In the genomic region with DNA sequence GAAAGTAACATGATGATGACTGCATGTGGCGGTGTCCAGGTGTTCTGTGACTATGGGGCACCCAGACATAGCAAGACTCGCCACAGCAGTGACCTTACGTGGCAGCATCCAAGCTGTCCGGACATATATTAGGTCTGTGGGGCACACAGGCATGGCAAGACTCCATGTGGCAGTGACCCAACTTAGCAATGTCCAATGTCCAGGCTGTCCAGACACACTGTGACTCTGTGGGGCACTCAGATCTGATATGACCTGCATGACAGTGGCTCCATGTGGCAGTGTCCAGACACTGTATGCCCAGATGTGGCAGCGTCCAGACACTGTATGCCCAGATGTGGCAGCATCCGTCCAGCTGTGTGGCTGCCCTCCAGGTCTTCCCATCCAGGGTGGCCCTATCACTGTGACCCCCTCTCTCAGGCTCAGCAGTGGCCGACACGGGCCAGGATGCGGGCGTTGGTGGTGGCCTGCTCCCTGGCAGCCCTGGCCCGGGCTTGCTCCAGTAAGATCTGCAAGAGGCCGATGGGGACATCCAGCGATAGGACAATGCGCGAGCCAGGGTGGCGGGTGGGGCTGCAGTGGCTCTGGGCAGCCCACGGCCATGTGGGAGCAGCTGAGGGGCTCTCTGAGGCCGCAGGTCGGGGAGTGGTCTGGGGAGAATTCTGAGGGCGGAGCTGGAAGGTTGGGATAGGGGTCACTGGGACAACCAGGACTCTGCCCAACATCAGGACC, we compare ENCODE assay signal across 20 cellular contexts. TPM values are rescaled to one million over a fixed set of nuclear protein-coding genes. Genes with fewer than 3 reads are reported as not detected.
DNase-seq lines count a peak whose midpoint lies in the region; ATAC-seq lines count a peak whose summit lies in the region.
"Had no signal": no experiment of that assay in that cellular context is flagged by ENCODE, and none has a peak within 500 bp of the region (broad histone marks: within the 10 kb centered on the region; RNA-seq: fewer than 3 reads in every experiment).

No MANE protein-coding gene starts in this region.

- peaks cover 24% of the 10 kb centered on the region for H3K4me1 Mint-ChIP-seq in activated T-helper 17 cell treated with anti-CD3 and anti-CD28 coated beads, Interleukin-2, amount 50 U/mL, for 72 hours
- peaks cover 41 to 46% of the 10 kb centered on the region in 2 donors for H3K4me1 Mint-ChIP-seq in natural killer cell treated with Interleukin-12 subunit alpha and Interleukin-12 subunit beta and Interleukin-15 and Interleukin-18, amount 100 ng/mL, for 72 hours (ENCODE audit: low read depth in 2 of 2)

- H3K36me3 ChIP-seq in H7 (replicated peaks; ENCODE audit: control insufficient read depth, insufficient read depth, low read length) = no peaks in the 10 kb centered on the region; the same call in 1 of the 2 replicates

- no peaks in the 10 kb centered on the region for H3K27me3 Mint-ChIP-seq in activated T-helper 17 cell treated with anti-CD3 and anti-CD28 coated beads, Interleukin-2, amount 50 U/mL, for 72 hours
- no peaks in the 10 kb centered on the region for H3K27me3 Mint-ChIP-seq in natural killer cell treated with Interleukin-12 subunit alpha and Interleukin-12 subunit beta and Interleukin-15 and Interleukin-18, amount 100 ng/mL, for 72 hours
- H3K27me3 Mint-ChIP-seq: activated CD4-positive, alpha-beta memory T cell treated with anti-CD3 and anti-CD28 coated beads, Interleukin-2, amount 10 ng/mL, durations not matched to agents 7 days and 5 days had no signal

- 88% methylated on average over 20 of the region's 20 CpGs for WGBS in right cardiac atrium

- peak overlapping the region; percentile 61 for H3K27ac Mint-ChIP-seq in activated T-helper 17 cell treated with anti-CD3 and anti-CD28 coated beads, Interleukin-2, amount 50 U/mL, for 72 hours
- H3K27ac Mint-ChIP-seq in natural killer cell treated with Interleukin-12 subunit alpha and Interleukin-12 subunit beta and Interleukin-15 and Interleukin-18, amount 100 ng/mL, for 72 hours = peak overlapping the region; percentile 90 to 93
- H3K27ac Mint-ChIP-seq: activated CD4-positive, alpha-beta memory T cell treated with anti-CD3 and anti-CD28 coated beads, Interleukin-2, amount 10 ng/mL, durations not matched to agents 7 days and 5 days; activated T-cell treated with anti-CD3 and anti-CD28 coated beads, Interleukin-2, amount 50 U/mL, for 72 hours had no signal

- no peaks in the 10 kb centered on the region for H3K9me3 Mint-ChIP-seq in activated T-helper 17 cell treated with anti-CD3 and anti-CD28 coated beads, Interleukin-2, amount 50 U/mL, for 72 hours
- no peaks in the 10 kb centered on the region for H3K9me3 Mint-ChIP-seq in natural killer cell treated with Interleukin-12 subunit alpha and Interleukin-12 subunit beta and Interleukin-15 and Interleukin-18, amount 100 ng/mL, for 72 hours
- H3K9me3 Mint-ChIP-seq: activated CD4-positive, alpha-beta memory T cell treated with anti-CD3 and anti-CD28 coated beads, Interleukin-2, amount 10 ng/mL, durations not matched to agents 7 days and 5 days; activated naive CD8-positive, alpha-beta T cell treated with anti-CD3 and anti-CD28 coated beads, Interleukin-2, amount 50 U/mL, for 24 hours; activated T-cell treated with anti-CD3 and anti-CD28 coated beads, Interleukin-2, amount 50 U/mL, for 72 hours had no signal

- H3K4me3 ChIP-seq in H7 (ENCODE audit: insufficient read depth, low read depth, low read length) = no peak overlapping the region
- H3K4me3 ChIP-seq in right cardiac atrium (ENCODE audit: low read length) = no peak overlapping the region
- H3K4me3 ChIP-seq: mucosa of descending colon, testis had no signal

- no peak for ATAC-seq in activated T-helper 17 cell treated with anti-CD3 and anti-CD28 coated beads, Interleukin-2, amount 50 U/mL, for 72 hours (replicated peaks)
- ATAC-seq in natural killer cell treated with Interleukin-12 subunit alpha and Interleukin-12 subunit beta and Interleukin-15 and Interleukin-18, amount 100 ng/mL, for 72 hours = no peak
- ATAC-seq in HG03139 (IDR thresholded peaks at IDR 0.05; ENCODE audit: unreplicated experiment) (no peak), right cardiac atrium (no peak)
- ATAC-seq: activated naive CD8-positive, alpha-beta T cell treated with anti-CD3 and anti-CD28 coated beads, Interleukin-2, amount 50 U/mL, for 24 hours; activated T-cell treated with anti-CD3 and anti-CD28 coated beads, Interleukin-2, amount 50 U/mL, for 72 hours; mucosa of descending colon; Panc1 had no signal

- H3K4me1 ChIP-seq in right cardiac atrium (ENCODE audit: control insufficient read depth, insufficient read depth, low read length) = peaks cover 2% of the 10 kb centered on the region

- H3K36me3 Mint-ChIP-seq in activated T-helper 17 cell treated with anti-CD3 and anti-CD28 coated beads, Interleukin-2, amount 50 U/mL, for 72 hours (ENCODE audit: low read depth) = peaks cover 5% of the 10 kb centered on the region
- H3K36me3 Mint-ChIP-seq in natural killer cell treated with Interleukin-12 subunit alpha and Interleukin-12 subunit beta and Interleukin-15 and Interleukin-18, amount 100 ng/mL, for 72 hours = no peaks in the 10 kb centered on the region

- H3K9me3 ChIP-seq in right cardiac atrium (ENCODE audit: control insufficient read depth, low read length) = no peaks in the 10 kb centered on the region
- H3K9me3 ChIP-seq: mucosa of descending colon, testis had no signal

- no peak overlapping the region for H3K27ac ChIP-seq in right cardiac atrium (ENCODE audit: low read length)
- H3K27ac ChIP-seq: parathyroid adenoma, testis had no signal

- DNase-seq in H7 (peak; percentile 55), DMS 273 (lab: John Stamatoyannopoulos, UW; ENCODE audit: unreplicated experiment) (no peak), right cardiac atrium (no peak)
- DNase-seq in natural killer cell treated with Interleukin-12 subunit alpha and Interleukin-12 subunit beta and Interleukin-15 and Interleukin-18, amount 100 ng/mL, for 72 hours (ENCODE audit: low spot score) = no peak
- DNase-seq: activated CD4-positive, alpha-beta memory T cell treated with anti-CD3 and anti-CD28 coated beads, Interleukin-2, amount 10 ng/mL, durations not matched to agents 7 days and 5 days; activated naive CD8-positive, alpha-beta T cell treated with anti-CD3 and anti-CD28 coated beads, Interleukin-2, amount 50 U/mL, for 24 hours; activated T-cell treated with anti-CD3 and anti-CD28 coated beads, Interleukin-2, amount 50 U/mL, for 72 hours; Calu3; caudate nucleus; mucosa of descending colon; NCI-H1105; NCI-H774; stimulated activated CD4-positive, alpha-beta T cell treated with anti-CD3 and anti-CD28 coated beads, Interleukin-4, amount 100 ng/mL, for 24 hours; testis had no signal

- peak overlapping the region; percentile 42 for H3K4me3 Mint-ChIP-seq in activated T-helper 17 cell treated with anti-CD3 and anti-CD28 coated beads, Interleukin-2, amount 50 U/mL, for 72 hours
- H3K4me3 Mint-ChIP-seq in natural killer cell treated with Interleukin-12 subunit alpha and Interleukin-12 subunit beta and Interleukin-15 and Interleukin-18, amount 100 ng/mL, for 72 hours = no peak overlapping the region
- H3K4me3 Mint-ChIP-seq: activated CD4-positive, alpha-beta memory T cell treated with anti-CD3 and anti-CD28 coated beads, Interleukin-2, amount 10 ng/mL, durations not matched to agents 7 days and 5 days; activated naive CD8-positive, alpha-beta T cell treated with anti-CD3 and anti-CD28 coated beads, Interleukin-2, amount 50 U/mL, for 24 hours; activated T-cell treated with anti-CD3 and anti-CD28 coated beads, Interleukin-2, amount 50 U/mL, for 72 hours had no signal

- H3K27me3 ChIP-seq in H7 (ENCODE audit: control insufficient read depth, insufficient read depth, low read length) (no peaks in the 10 kb centered on the region), right cardiac atrium (ENCODE audit: control insufficient read depth, insufficient read depth) (no peaks in the 10 kb centered on the region)
- H3K27me3 ChIP-seq: testis had no signal

- intact Hi-C loops in right cardiac atrium (cut with DNase I) = no loop called here

RNA-seq across cellular contexts. Expression of a gene that starts 1.1 kb away (rescaled TPM):
- total RNA-seq in H7 (2014; rRNA removed; shearing (Covaris generic)) = 0.15 and 0.69 TPM in 2 replicates
- under 1 TPM in 1 of 2 donors, not detected in 1; 0.34 TPM for total RNA-seq in activated T-helper 17 cell treated with anti-CD3 and anti-CD28 coated beads, Interleukin-2, amount 50 U/mL, for 72 hours
- not detected for total RNA-seq in natural killer cell treated with Interleukin-12 subunit alpha and Interleukin-12 subunit beta and Interleukin-15 and Interleukin-18, amount 100 ng/mL, for 72 hours
- not detected for total RNA-seq in right cardiac atrium
- 0.16 TPM for polyA plus RNA-seq in right cardiac atrium
- total RNA-seq: activated CD4-positive, alpha-beta memory T cell treated with anti-CD3 and anti-CD28 coated beads, Interleukin-2, amount 10 ng/mL, durations not matched to agents 7 days and 5 days; activated T-cell treated with anti-CD3 and anti-CD28 coated beads, Interleukin-2, amount 50 U/mL, for 72 hours; G401; skeletal muscle tissue had no signal

RNA-seq across cellular contexts. Expression of a gene that starts 5.9 kb away (rescaled TPM):
- total RNA-seq in H7 (2014; rRNA removed; shearing (Covaris generic)) = 11.4 and 22.0 TPM in 2 replicates
- total RNA-seq in activated T-helper 17 cell treated with anti-CD3 and anti-CD28 coated beads, Interleukin-2, amount 50 U/mL, for 72 hours = 100 to 1,000 TPM in 1 of 2 donors, 10 to 100 TPM in 1; 52.5 to 277 TPM
- total RNA-seq in natural killer cell treated with Interleukin-12 subunit alpha and Interleukin-12 subunit beta and Interleukin-15 and Interleukin-18, amount 100 ng/mL, for 72 hours = 10 to 100 TPM; 11.1 to 27.4 TPM
- total RNA-seq in right cardiac atrium = 1 to 10 TPM; 1.9 to 2.7 (median 2.1) TPM
- 0.75 TPM for polyA plus RNA-seq in right cardiac atrium

RNA-seq across cellular contexts. Expression of a gene that starts 32.6 kb away (rescaled TPM):
- 19.4 and 29.4 TPM in 2 replicates for total RNA-seq in H7 (2014; rRNA removed; shearing (Covaris generic))
- total RNA-seq in activated T-helper 17 cell treated with anti-CD3 and anti-CD28 coated beads, Interleukin-2, amount 50 U/mL, for 72 hours = 1 to 10 TPM; 6.1 to 6.3 TPM
- total RNA-seq in natural killer cell treated with Interleukin-12 subunit alpha and Interleukin-12 subunit beta and Interleukin-15 and Interleukin-18, amount 100 ng/mL, for 72 hours = 1 to 10 TPM; 1.5 to 1.8 TPM
- 10 to 100 TPM in 2 of 4 donors, 1 to 10 TPM in 2; 4.8 to 20.4 (median 10.6) TPM for total RNA-seq in right cardiac atrium
- polyA plus RNA-seq in right cardiac atrium = 8.7 TPM

RNA-seq across cellular contexts. Expression of a gene that starts 46.9 kb away (rescaled TPM):
- 492 and 610 TPM in 2 replicates for total RNA-seq in H7 (2014; rRNA removed; shearing (Covaris generic))
- 100 to 1,000 TPM; 177 to 269 TPM for total RNA-seq in activated T-helper 17 cell treated with anti-CD3 and anti-CD28 coated beads, Interleukin-2, amount 50 U/mL, for 72 hours
- 100 to 1,000 TPM; 171 to 211 TPM for total RNA-seq in natural killer cell treated with Interleukin-12 subunit alpha and Interleukin-12 subunit beta and Interleukin-15 and Interleukin-18, amount 100 ng/mL, for 72 hours
- 100 to 1,000 TPM; 622 to 677 (median 648) TPM for total RNA-seq in right cardiac atrium
- 865 TPM for polyA plus RNA-seq in right cardiac atrium

RNA-seq across cellular contexts. Expression of a gene that starts 58.6 kb away (rescaled TPM):
- 195 and 200 TPM in 2 replicates for total RNA-seq in H7 (2014; rRNA removed; shearing (Covaris generic))
- 100 to 1,000 TPM; 112 to 113 TPM for total RNA-seq in activated T-helper 17 cell treated with anti-CD3 and anti-CD28 coated beads, Interleukin-2, amount 50 U/mL, for 72 hours
- total RNA-seq in natural killer cell treated with Interleukin-12 subunit alpha and Interleukin-12 subunit beta and Interleukin-15 and Interleukin-18, amount 100 ng/mL, for 72 hours = 100 to 1,000 TPM in 1 of 2 donors, 10 to 100 TPM in 1; 88.4 to 126 TPM
- 10 to 100 TPM; 72.9 to 93.1 (median 76.2) TPM for total RNA-seq in right cardiac atrium
- 57.0 TPM for polyA plus RNA-seq in right cardiac atrium
